Comparison of ENCODE assay signal across 1 cellular context in genomic region chr19:39936020-39936419, GRCh38.
TF ChIP-seq lines count a peak whose summit lies in the region.

No MANE protein-coding gene starts in this region.

TF ChIP-seq in SK-N-SH, 30 proteins besides CTCF, POLR2A, EP300 and RAD21:
- TF ChIP-seq NRF1 (IDR thresholded peaks at IDR 0.05; ENCODE audit: low read depth, low read length) (no peak), POLR2AphosphoS5 (IDR thresholded peaks at IDR 0.05; ENCODE audit: low read depth, low read length) (no peak), RXRA (IDR thresholded peaks at IDR 0.05; ENCODE audit: borderline replicate concordance, low read depth) (no peak), ZBTB33 (IDR thresholded peaks at IDR 0.05; ENCODE audit: borderline replicate concordance, low read depth) (no peak), GATA2 (CRISPR knock-in tag; IDR thresholded peaks at IDR 0.05) (no peak), YY1 (IDR thresholded peaks at IDR 0.05; ENCODE audit: low read depth) (no peak), MEF2A (IDR thresholded peaks at IDR 0.05; ENCODE audit: borderline replicate concordance, low read depth) (no peak), RCOR1 (IDR thresholded peaks at IDR 0.05; ENCODE audit: low read length) (no peak), REST (IDR thresholded peaks at IDR 0.05; ENCODE audit: low read depth, low read length) (no peak), TAF1 (IDR thresholded peaks at IDR 0.05; ENCODE audit: borderline replicate concordance, low read depth, low read length) (no peak), NFIC (IDR thresholded peaks at IDR 0.05; ENCODE audit: borderline replicate concordance) (no peak)
- TF ChIP-seq, protein P1, sequence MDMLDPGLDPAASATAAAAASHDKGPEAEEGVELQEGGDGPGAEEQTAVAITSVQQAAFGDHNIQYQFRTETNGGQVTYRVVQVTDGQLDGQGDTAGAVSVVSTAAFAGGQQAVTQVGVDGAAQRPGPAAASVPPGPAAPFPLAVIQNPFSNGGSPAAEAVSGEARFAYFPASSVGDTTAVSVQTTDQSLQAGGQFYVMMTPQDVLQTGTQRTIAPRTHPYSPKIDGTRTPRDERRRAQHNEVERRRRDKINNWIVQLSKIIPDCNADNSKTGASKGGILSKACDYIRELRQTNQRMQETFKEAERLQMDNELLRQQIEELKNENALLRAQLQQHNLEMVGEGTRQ (IDR thresholded peaks at IDR 0.05; ENCODE audit: borderline replicate concordance, low read depth, low read length): no peak
- TF ChIP-seq, protein P2, sequence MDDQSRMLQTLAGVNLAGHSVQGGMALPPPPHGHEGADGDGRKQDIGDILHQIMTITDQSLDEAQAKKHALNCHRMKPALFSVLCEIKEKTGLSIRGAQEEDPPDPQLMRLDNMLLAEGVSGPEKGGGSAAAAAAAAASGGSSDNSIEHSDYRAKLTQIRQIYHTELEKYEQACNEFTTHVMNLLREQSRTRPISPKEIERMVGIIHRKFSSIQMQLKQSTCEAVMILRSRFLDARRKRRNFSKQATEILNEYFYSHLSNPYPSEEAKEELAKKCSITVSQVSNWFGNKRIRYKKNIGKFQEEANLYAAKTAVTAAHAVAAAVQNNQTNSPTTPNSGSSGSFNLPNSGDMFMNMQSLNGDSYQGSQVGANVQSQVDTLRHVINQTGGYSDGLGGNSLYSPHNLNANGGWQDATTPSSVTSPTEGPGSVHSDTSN (IDR thresholded peaks at IDR 0.05): no peak
- TF ChIP-seq, protein P3, sequence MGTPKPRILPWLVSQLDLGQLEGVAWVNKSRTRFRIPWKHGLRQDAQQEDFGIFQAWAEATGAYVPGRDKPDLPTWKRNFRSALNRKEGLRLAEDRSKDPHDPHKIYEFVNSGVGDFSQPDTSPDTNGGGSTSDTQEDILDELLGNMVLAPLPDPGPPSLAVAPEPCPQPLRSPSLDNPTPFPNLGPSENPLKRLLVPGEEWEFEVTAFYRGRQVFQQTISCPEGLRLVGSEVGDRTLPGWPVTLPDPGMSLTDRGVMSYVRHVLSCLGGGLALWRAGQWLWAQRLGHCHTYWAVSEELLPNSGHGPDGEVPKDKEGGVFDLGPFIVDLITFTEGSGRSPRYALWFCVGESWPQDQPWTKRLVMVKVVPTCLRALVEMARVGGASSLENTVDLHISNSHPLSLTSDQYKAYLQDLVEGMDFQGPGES (IDR thresholded peaks at IDR 0.05; ENCODE audit: low read depth, low read length): no peak
